1 cellular context compared by ENCODE assay signal in the genomic region with DNA sequence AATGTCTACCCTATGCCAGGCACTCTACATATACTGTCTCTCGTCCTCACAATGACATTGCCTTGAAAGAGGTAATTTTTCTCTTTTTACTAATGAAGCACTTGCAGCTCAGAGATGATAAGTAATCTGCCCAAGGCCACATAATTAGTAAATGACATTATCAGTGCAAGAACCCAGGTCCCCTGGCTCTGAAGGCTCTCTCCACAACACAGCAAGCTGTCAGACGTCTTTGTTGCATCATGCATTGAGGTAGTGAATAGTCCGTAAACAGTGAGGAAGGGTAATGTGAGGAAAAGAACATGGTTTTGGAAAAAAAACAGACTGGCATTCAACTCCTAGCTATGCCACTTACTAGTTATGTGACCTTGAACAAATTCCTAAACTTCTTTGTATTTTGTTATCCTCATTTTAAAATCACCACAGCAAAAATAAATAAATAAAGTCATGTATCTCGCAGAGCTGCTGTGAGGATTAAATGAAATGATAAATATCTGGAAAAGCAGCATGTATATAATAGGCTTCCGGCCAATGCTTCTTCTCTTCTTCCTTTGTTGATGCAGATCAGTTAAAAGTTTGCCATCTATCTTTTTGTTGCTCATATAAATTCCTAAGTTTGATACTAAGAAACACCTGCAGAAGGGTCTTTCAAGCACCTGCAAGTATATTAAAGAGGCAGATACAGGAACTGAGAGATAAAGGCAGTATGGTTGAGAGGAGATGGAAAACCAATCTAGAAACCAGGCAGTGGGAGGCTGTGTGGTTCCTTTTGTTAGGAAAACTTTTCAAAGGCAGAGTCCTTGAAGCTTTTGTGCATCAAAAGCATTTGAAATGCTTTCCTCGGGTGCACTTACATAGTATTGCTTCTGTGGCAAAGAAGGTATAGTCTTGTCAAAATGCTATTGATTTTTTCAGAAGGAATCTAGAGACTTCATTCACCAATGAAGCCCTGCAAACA.
TF ChIP-seq lines count a peak whose summit lies in the region.

No MANE protein-coding gene starts in this region.

TF ChIP-seq in K562, 482 proteins besides CTCF, POLR2A, EP300 and RAD21:
- no peak for TF ChIP-seq LARP7 (IDR thresholded peaks at IDR 0.05)
- TF ChIP-seq, protein P1, sequence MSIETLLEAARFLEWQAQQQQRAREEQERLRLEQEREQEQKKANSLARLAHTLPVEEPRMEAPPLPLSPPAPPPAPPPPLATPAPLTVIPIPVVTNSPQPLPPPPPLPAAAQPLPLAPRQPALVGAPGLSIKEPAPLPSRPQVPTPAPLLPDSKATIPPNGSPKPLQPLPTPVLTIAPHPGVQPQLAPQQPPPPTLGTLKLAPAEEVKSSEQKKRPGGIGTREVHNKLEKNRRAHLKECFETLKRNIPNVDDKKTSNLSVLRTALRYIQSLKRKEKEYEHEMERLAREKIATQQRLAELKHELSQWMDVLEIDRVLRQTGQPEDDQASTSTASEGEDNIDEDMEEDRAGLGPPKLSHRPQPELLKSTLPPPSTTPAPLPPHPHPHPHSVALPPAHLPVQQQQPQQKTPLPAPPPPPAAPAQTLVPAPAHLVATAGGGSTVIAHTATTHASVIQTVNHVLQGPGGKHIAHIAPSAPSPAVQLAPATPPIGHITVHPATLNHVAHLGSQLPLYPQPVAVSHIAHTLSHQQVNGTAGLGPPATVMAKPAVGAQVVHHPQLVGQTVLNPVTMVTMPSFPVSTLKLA (conservative IDR thresholded peaks at IDR 0.05): no peak
- TF ChIP-seq JUND (IDR thresholded peaks at IDR 0.05; ENCODE audit: borderline replicate concordance, low read depth, low read length): no peak
- TF ChIP-seq JUND (tag; IDR thresholded peaks at IDR 0.05; ENCODE audit: borderline replicate concordance, low read depth, low read length): no peak
- TF ChIP-seq ZKSCAN8 (CRISPR knock-in tag; IDR thresholded peaks at IDR 0.05): no peak
- TF ChIP-seq CEBPG (CRISPR knock-in tag; IDR thresholded peaks at IDR 0.05): 0 out of 2 replicates have a peak, but pooled peaks have one; percentile 16
- peak; percentile 37 to 45; a peak in 1 of 4 replicates for TF ChIP-seq CEBPG (tag; conservative IDR thresholded peaks at IDR 0.05 in 1 of 2, IDR thresholded peaks at IDR 0.05 in 1 of 2)
- TF ChIP-seq TRIM28 (IDR thresholded peaks at IDR 0.05): no peak
- TF ChIP-seq, protein P2, sequence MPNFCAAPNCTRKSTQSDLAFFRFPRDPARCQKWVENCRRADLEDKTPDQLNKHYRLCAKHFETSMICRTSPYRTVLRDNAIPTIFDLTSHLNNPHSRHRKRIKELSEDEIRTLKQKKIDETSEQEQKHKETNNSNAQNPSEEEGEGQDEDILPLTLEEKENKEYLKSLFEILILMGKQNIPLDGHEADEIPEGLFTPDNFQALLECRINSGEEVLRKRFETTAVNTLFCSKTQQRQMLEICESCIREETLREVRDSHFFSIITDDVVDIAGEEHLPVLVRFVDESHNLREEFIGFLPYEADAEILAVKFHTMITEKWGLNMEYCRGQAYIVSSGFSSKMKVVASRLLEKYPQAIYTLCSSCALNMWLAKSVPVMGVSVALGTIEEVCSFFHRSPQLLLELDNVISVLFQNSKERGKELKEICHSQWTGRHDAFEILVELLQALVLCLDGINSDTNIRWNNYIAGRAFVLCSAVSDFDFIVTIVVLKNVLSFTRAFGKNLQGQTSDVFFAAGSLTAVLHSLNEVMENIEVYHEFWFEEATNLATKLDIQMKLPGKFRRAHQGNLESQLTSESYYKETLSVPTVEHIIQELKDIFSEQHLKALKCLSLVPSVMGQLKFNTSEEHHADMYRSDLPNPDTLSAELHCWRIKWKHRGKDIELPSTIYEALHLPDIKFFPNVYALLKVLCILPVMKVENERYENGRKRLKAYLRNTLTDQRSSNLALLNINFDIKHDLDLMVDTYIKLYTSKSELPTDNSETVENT (CRISPR knock-in tag; IDR thresholded peaks at IDR 0.05): no peak
- no peak for TF ChIP-seq DACH1 (IDR thresholded peaks at IDR 0.05; ENCODE audit: partially characterized antibody)
- TF ChIP-seq KAT2B (IDR thresholded peaks at IDR 0.05; ENCODE audit: low read depth, low read length): no peak
- TF ChIP-seq PTBP1 (IDR thresholded peaks at IDR 0.05; ENCODE audit: low read depth, low read length): no peak
- no peak for TF ChIP-seq RBFOX2 (IDR thresholded peaks at IDR 0.05; ENCODE audit: low read depth, low read length)
- TF ChIP-seq, protein P3, sequence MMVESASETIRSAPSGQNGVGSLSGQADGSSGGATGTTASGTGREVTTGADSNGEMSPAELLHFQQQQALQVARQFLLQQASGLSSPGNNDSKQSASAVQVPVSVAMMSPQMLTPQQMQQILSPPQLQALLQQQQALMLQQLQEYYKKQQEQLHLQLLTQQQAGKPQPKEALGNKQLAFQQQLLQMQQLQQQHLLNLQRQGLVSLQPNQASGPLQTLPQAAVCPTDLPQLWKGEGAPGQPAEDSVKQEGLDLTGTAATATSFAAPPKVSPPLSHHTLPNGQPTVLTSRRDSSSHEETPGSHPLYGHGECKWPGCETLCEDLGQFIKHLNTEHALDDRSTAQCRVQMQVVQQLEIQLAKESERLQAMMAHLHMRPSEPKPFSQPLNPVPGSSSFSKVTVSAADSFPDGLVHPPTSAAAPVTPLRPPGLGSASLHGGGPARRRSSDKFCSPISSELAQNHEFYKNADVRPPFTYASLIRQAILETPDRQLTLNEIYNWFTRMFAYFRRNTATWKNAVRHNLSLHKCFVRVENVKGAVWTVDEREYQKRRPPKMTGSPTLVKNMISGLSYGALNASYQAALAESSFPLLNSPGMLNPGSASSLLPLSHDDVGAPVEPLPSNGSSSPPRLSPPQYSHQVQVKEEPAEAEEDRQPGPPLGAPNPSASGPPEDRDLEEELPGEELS (CRISPR knock-in tag; IDR thresholded peaks at IDR 0.05; ENCODE audit: borderline replicate concordance): no peak
- TF ChIP-seq TOE1 (IDR thresholded peaks at IDR 0.05; ENCODE audit: borderline replicate concordance): no peak
- no peak for TF ChIP-seq TOE1 (CRISPR knock-in tag; IDR thresholded peaks at IDR 0.05; ENCODE audit: borderline replicate concordance, low read depth)
- TF ChIP-seq, protein P4, sequence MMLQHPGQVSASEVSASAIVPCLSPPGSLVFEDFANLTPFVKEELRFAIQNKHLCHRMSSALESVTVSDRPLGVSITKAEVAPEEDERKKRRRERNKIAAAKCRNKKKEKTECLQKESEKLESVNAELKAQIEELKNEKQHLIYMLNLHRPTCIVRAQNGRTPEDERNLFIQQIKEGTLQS (IDR thresholded peaks at IDR 0.05): 0 out of 2 replicates have a peak, but pooled peaks have one; percentile 32
- TF ChIP-seq, protein P4 (CRISPR knock-in tag; conservative IDR thresholded peaks at IDR 0.05): no peak
- TF ChIP-seq ZSCAN32 (CRISPR knock-in tag; IDR thresholded peaks at IDR 0.05): 0 out of 2 replicates have a peak, but pooled peaks have one; percentile 31
- TF ChIP-seq SPI1 (IDR thresholded peaks at IDR 0.05; ENCODE audit: borderline replicate concordance, low read depth, low read length): no peak
- TF ChIP-seq RBM22 (IDR thresholded peaks at IDR 0.05; ENCODE audit: low read depth, low read length, poor library complexity, severe bottlenecking): no peak
